ENCODE assay signal across 25 cellular contexts in genomic region chr4:89723096-89723495, GRCh38.
"Had no signal": no experiment of that assay in that cellular context is flagged by ENCODE, and none has a peak within 500 bp of the region (broad histone marks: within the 10 kb centered on the region; RNA-seq: fewer than 3 reads in every experiment).

No MANE protein-coding gene starts in this region.

- H3K9me3 Mint-ChIP-seq: effector memory CD8-positive, alpha-beta T cell; natural killer cell; stimulated activated naive CD8-positive, alpha-beta T cell treated with anti-CD3 and anti-CD28 coated beads, Interleukin-15, Interleukin-2, amounts not matched to agents 100 ng/mL and 50 ng/mL, for 24 hours had no signal

- H3K4me3 ChIP-seq: esophagus muscularis mucosa, heart right ventricle, lower lobe of right lung, right lobe of liver, suprapubic skin, transverse colon, upper lobe of right lung, vagina had no signal

- H3K4me3 Mint-ChIP-seq: effector memory CD8-positive, alpha-beta T cell; memory B cell; natural killer cell; stimulated activated naive B cell treated with anti-CD40 and anti-IgM and Interleukin-4, amounts not matched to agents 10 μg/mL and 1 μg/mL and 100 μg/mL, for 72 hours; stimulated activated naive CD8-positive, alpha-beta T cell treated with anti-CD3 and anti-CD28 coated beads, Interleukin-15, Interleukin-2, amounts not matched to agents 100 ng/mL and 50 ng/mL, for 24 hours had no signal

- H3K27ac Mint-ChIP-seq: effector memory CD8-positive, alpha-beta T cell; memory B cell; natural killer cell; progenitor cell of endocrine pancreas; stimulated activated naive B cell treated with anti-CD40 and anti-IgM and Interleukin-4, amounts not matched to agents 10 μg/mL and 1 μg/mL and 100 μg/mL, for 72 hours; stimulated activated naive CD8-positive, alpha-beta T cell treated with anti-CD3 and anti-CD28 coated beads, Interleukin-15, Interleukin-2, amounts not matched to agents 100 ng/mL and 50 ng/mL, for 24 hours had no signal

- H3K36me3 Mint-ChIP-seq: memory B cell; natural killer cell; stimulated activated naive B cell treated with anti-CD40 and anti-IgM and Interleukin-4, amounts not matched to agents 10 μg/mL and 1 μg/mL and 100 μg/mL, for 72 hours had no signal

- DNase-seq: effector memory CD8-positive, alpha-beta T cell; foreskin keratinocyte; glutamatergic neuron; heart right ventricle; hippocampal formation; left cardiac atrium; left ventricle myocardium superior; lower lobe of right lung; natural killer cell; right lobe of liver; small intestine; stimulated activated CD4-positive, alpha-beta T cell treated with anti-CD3 and anti-CD28 coated beads, Interleukin-15, amount 100 ng/mL, for 24 hours; stimulated activated CD4-positive, alpha-beta T cell treated with anti-CD3 and anti-CD28 coated beads, Interleukin-2, amount 100 ng/mL, for 48 hours; stimulated activated naive B cell treated with anti-CD40 and anti-IgM and Interleukin-4, amounts not matched to agents 10 μg/mL and 1 μg/mL and 100 μg/mL, for 72 hours; transverse colon; upper lobe of right lung had no signal

- FAIRE-seq: colon, endometrium, islet of Langerhans, small intestine had no signal

- H3K27me3 Mint-ChIP-seq: memory B cell; progenitor cell of endocrine pancreas; stimulated activated naive B cell treated with anti-CD40 and anti-IgM and Interleukin-4, amounts not matched to agents 10 μg/mL and 1 μg/mL and 100 μg/mL, for 72 hours had no signal

- H3K4me1 Mint-ChIP-seq: memory B cell; natural killer cell; stimulated activated naive B cell treated with anti-CD40 and anti-IgM and Interleukin-4, amounts not matched to agents 10 μg/mL and 1 μg/mL and 100 μg/mL, for 72 hours had no signal

- ATAC-seq: effector memory CD8-positive, alpha-beta T cell; foreskin keratinocyte; heart right ventricle; left cardiac atrium; left ventricle myocardium superior; lower lobe of right lung; right lobe of liver; stimulated activated naive B cell treated with anti-CD40 and anti-IgM and Interleukin-4, amounts not matched to agents 10 μg/mL and 1 μg/mL and 100 μg/mL, for 72 hours; upper lobe of right lung had no signal
